Comparison of ENCODE assay signal across 8 cellular contexts in genomic region chr3:172040976-172041963, GRCh38. TPM values are rescaled to one million over a fixed set of nuclear protein-coding genes. Genes with fewer than 3 reads are reported as not detected.
DNase-seq lines count a peak whose midpoint lies in the region; ATAC-seq and TF ChIP-seq lines count a peak whose summit lies in the region.

No MANE protein-coding gene starts in this region.

- TF ChIP-seq POLR2A in prostate gland (IDR thresholded peaks at IDR 0.05): no peak

- peaks cover 5% of the 10 kb centered on the region for H3K27me3 Mint-ChIP-seq in stimulated activated naive CD8-positive, alpha-beta T cell treated with anti-CD3 and anti-CD28 coated beads, Interleukin-15, Interleukin-2, amounts not matched to agents 100 ng/mL and 50 ng/mL, for 24 hours

- H3K4me3 ChIP-seq in WERI-Rb-1 (ENCODE audit: low read depth, low read length) (peak overlapping the region; percentile 62), prostate gland (peak overlapping the region; percentile 92 to 99)

- 4% methylated on average over 16 of the region's 16 CpGs for WGBS in prostate gland

- intact Hi-C loops in prostate gland (cut with DNase I): loop anchor here (2.0 to 10.0 kb wide), 2 partner anchors 90 to 214 kb away; no protein-coding TSS in a partner anchor

- DNase-seq in stimulated activated naive CD8-positive, alpha-beta T cell treated with anti-CD3 and anti-CD28 coated beads, Interleukin-15, Interleukin-2, amounts not matched to agents 100 U/mL and 50 U/mL, for 24 hours: no peak
- DNase-seq in WERI-Rb-1: no peak
- DNase-seq in glomerular visceral epithelial cell (ENCODE audit: extremely low spot score): peak; percentile 58
- DNase-seq in prostate gland (ENCODE audit: low spot score): peak; percentile 19
- no peak for DNase-seq in occipital lobe (lab: John Stamatoyannopoulos, UW)
- DNase-seq in stimulated activated CD4-positive, alpha-beta T cell treated with anti-CD3 and anti-CD28 coated beads, Interleukin-15, amount 100 ng/mL, for 24 hours: no peak

- H3K4me3 Mint-ChIP-seq in stimulated activated naive CD8-positive, alpha-beta T cell treated with anti-CD3 and anti-CD28 coated beads, Interleukin-15, Interleukin-2, amounts not matched to agents 100 ng/mL and 50 ng/mL, for 24 hours: peak overlapping the region; percentile 68

- H3K36me3 ChIP-seq in WERI-Rb-1: peaks cover 5% of the 10 kb centered on the region; the same call in 1 of the 2 replicates
- H3K36me3 ChIP-seq in prostate gland: no peaks in the 10 kb centered on the region

- H3K27ac ChIP-seq in WERI-Rb-1 (peak overlapping the region; percentile 89), prostate gland (peak overlapping the region; percentile 97 to 98)

- no peak for ATAC-seq in stimulated activated naive CD8-positive, alpha-beta T cell treated with anti-CD3 and anti-CD28 coated beads, Interleukin-15, Interleukin-2, amounts not matched to agents 100 U/mL and 50 U/mL, for 24 hours
- no peak for ATAC-seq in GM21423 (IDR thresholded peaks at IDR 0.05; ENCODE audit: unreplicated experiment)

- H3K9me3 ChIP-seq in WERI-Rb-1 (ENCODE audit: severe bottlenecking) (no peaks in the 10 kb centered on the region), prostate gland (no peaks in the 10 kb centered on the region)

- peaks cover 42% of the 10 kb centered on the region for H3K4me1 Mint-ChIP-seq in stimulated activated naive CD8-positive, alpha-beta T cell treated with anti-CD3 and anti-CD28 coated beads, Interleukin-15, Interleukin-2, amounts not matched to agents 100 ng/mL and 50 ng/mL, for 24 hours (ENCODE audit: low read depth)

- no peaks in the 10 kb centered on the region for H3K4me1 ChIP-seq in prostate gland (replicated peaks)

- H3K27me3 ChIP-seq in WERI-Rb-1 (ENCODE audit: insufficient read depth, low read depth, severe bottlenecking) (no peaks in the 10 kb centered on the region), prostate gland (replicated peaks; ENCODE audit: insufficient read depth) (no peaks in the 10 kb centered on the region)

- H3K9me3 Mint-ChIP-seq in stimulated activated naive CD8-positive, alpha-beta T cell treated with anti-CD3 and anti-CD28 coated beads, Interleukin-15, Interleukin-2, amounts not matched to agents 100 ng/mL and 50 ng/mL, for 24 hours: no peaks in the 10 kb centered on the region

- TF ChIP-seq CTCF in WERI-Rb-1 (IDR thresholded peaks at IDR 0.05; ENCODE audit: low read depth, low read length): no peak
- TF ChIP-seq CTCF in prostate gland (IDR thresholded peaks at IDR 0.05): no peak

- no peaks in the 10 kb centered on the region for H3K36me3 Mint-ChIP-seq in stimulated activated naive CD8-positive, alpha-beta T cell treated with anti-CD3 and anti-CD28 coated beads, Interleukin-15, Interleukin-2, amounts not matched to agents 100 ng/mL and 50 ng/mL, for 24 hours (ENCODE audit: low read depth)

- H3K27ac Mint-ChIP-seq in stimulated activated naive CD8-positive, alpha-beta T cell treated with anti-CD3 and anti-CD28 coated beads, Interleukin-15, Interleukin-2, amounts not matched to agents 100 ng/mL and 50 ng/mL, for 24 hours: peak overlapping the region; percentile 79

RNA-seq across cellular contexts. Expression of gene FNDC3B, which starts 1.9 kb away (rescaled TPM):
- 10 to 100 TPM; 35.9 to 62.4 TPM for total RNA-seq in prostate gland
- total RNA-seq in occipital lobe: 19.3 TPM

Comparison
In these comparisons a context has a peak if more than half of its experiments do, and no peak if none do; other contexts are left out.
1. DNase-seq: peak in glomerular visceral epithelial cell (single experiment) and prostate gland (single experiment); none in stimulated activated naive CD8-positive, alpha-beta T cell treated with anti-CD3 and anti-CD28 coated beads, Interleukin-15, Interleukin-2, amounts not matched to agents 100 U/mL and 50 U/mL, for 24 hours (single experiment), WERI-Rb-1 (single experiment), occipital lobe (single experiment) and stimulated activated CD4-positive, alpha-beta T cell treated with anti-CD3 and anti-CD28 coated beads, Interleukin-15, amount 100 ng/mL, for 24 hours (single experiment).